18 cellular contexts compared by ENCODE assay signal in the genomic region with DNA sequence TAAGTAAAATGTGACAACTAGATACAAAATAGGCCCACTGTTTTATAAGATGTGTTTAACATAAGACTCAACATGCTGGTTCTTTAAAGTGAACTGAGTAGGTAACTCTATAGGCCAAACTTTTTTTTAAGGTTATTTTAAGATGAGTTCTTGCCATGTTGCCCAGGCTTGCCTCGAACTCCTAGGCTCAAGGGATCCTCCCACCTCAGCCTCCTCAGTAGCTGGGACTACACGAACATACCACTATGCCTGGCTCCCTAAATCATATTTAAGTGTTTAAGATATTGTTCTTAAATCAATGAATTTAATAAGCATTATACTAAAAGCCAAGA.
DNase-seq lines count a peak whose midpoint lies in the region; ATAC-seq, FAIRE-seq and TF ChIP-seq lines count a peak whose summit lies in the region.
"Had no signal": no experiment of that assay in that cellular context is flagged by ENCODE, and none has a peak within 500 bp of the region (broad histone marks: within the 10 kb centered on the region; RNA-seq: fewer than 3 reads in every experiment).

No MANE protein-coding gene starts in this region.

- no peak overlapping the region for H3K4me2 ChIP-seq in HepG2 (ENCODE audit: low read depth, low read length)
- H3K4me2 ChIP-seq: GM23338, KMS-11 had no signal

- no peaks in the 10 kb centered on the region; the same call in 1 of the 2 replicates for H4K20me1 ChIP-seq in HepG2 (ENCODE audit: insufficient read depth, low read length)

- no peaks in the 10 kb centered on the region for H3K27me3 Mint-ChIP-seq in activated CD4-positive, alpha-beta T cell treated with anti-CD3 and anti-CD28 coated beads for 36 hours
- H3K27me3 Mint-ChIP-seq: CD4-positive, alpha-beta T cell had no signal

- no peak for TF ChIP-seq CTCF in HepG2 (CRISPR knock-in tag; IDR thresholded peaks at IDR 0.05)

- CTCF ChIA-PET in HepG2 (lab: Yijun Ruan, JAX; ENCODE audit: low intra/inter-chr PET ratio, low total read pairs), result interaction anchor here (0.6 kb wide), 1 partner anchor 32 kb away, joined by 3 read pairs; no protein-coding TSS in a partner anchor
- CTCF ChIA-PET in activated CD4-positive, alpha-beta T cell treated with anti-CD3 and anti-CD28 coated beads for 36 hours (lab: Charles Lee), result no interaction called here

- H3K27ac ChIP-seq in HepG2 (ENCODE audit: extremely low read length, insufficient read depth, low read length), result no peak overlapping the region
- no peak overlapping the region for H3K27ac ChIP-seq in SJCRH30
- H3K27ac ChIP-seq: C4-2B, KMS-11 had no signal

- in situ Hi-C loops in HepG2 (cut with HindIII; ENCODE audit: extremely low pct_ligation_motif_present, low pct_unique_long_range_greater_than_20kb), result no loop called here

- TF ChIP-seq EP300 in HepG2 (IDR thresholded peaks at IDR 0.05; ENCODE audit: low read depth in 2 of 2, low read length in 2 of 2) (no peak), HepG2 (CRISPR knock-in tag; IDR thresholded peaks at IDR 0.05; ENCODE audit: borderline replicate concordance) (no peak)

- peaks cover 33% of the 10 kb centered on the region for H3K4me1 ChIP-seq in adipocyte (ENCODE audit: control insufficient read depth, insufficient read depth, low read length)
- peaks cover 27% of the 10 kb centered on the region for H3K4me1 ChIP-seq in HepG2 (ENCODE audit: insufficient read depth, low read length)
- no peaks in the 10 kb centered on the region for H3K4me1 ChIP-seq in SJCRH30

- peaks cover 3% of the 10 kb centered on the region for H3K4me1 Mint-ChIP-seq in activated CD4-positive, alpha-beta T cell treated with anti-CD3 and anti-CD28 coated beads for 36 hours

- WGBS in HepG2 (ENCODE audit: low lambda C conversion rate), result 98% methylated on average over 2 of the region's 2 CpGs

- H3K27me3 ChIP-seq in adipocyte (replicated peaks; ENCODE audit: control insufficient read depth, insufficient read depth, low read length) (no peaks in the 10 kb centered on the region), HepG2 (ENCODE audit: control insufficient read depth in 1 of 2, insufficient read depth in 2 of 2, low read length in 2 of 2) (no peaks in the 10 kb centered on the region), SJCRH30 (no peaks in the 10 kb centered on the region)

- peaks cover 22% of the 10 kb centered on the region for H3K79me2 ChIP-seq in HepG2 (ENCODE audit: insufficient read depth, low read length)

- intact Hi-C loops in HepG2 (cut with micrococcal nuclease; ENCODE audit: unreplicated experiment), result loop anchor here (10.0 kb wide), 1 partner anchor 53 kb away; no protein-coding TSS in a partner anchor
- intact Hi-C loops in activated CD4-positive, alpha-beta T cell treated with anti-CD3 and anti-CD28 coated beads for 36 hours (cut with DNase I, micrococcal nuclease), result no loop called here

- FAIRE-seq in HepG2 (lab: Jason Lieb, UNC), result peak; percentile 26
- FAIRE-seq: GM12891 had no signal

- POLR2A ChIA-PET in HepG2 (lab: Yijun Ruan, JAX), result no interaction called here
- POLR2A ChIA-PET in activated CD4-positive, alpha-beta T cell treated with anti-CD3 and anti-CD28 coated beads for 36 hours (lab: Charles Lee), result no interaction called here

- H3K4me3 Mint-ChIP-seq in activated CD4-positive, alpha-beta T cell treated with anti-CD3 and anti-CD28 coated beads for 36 hours, result no peak overlapping the region
- H3K4me3 Mint-ChIP-seq: CD4-positive, alpha-beta T cell; GM23338 had no signal

- ATAC-seq in GM18861 (IDR thresholded peaks at IDR 0.05; ENCODE audit: unreplicated experiment), result peak; percentile 21
- no peak for ATAC-seq in HepG2
- ATAC-seq in HG03354 (IDR thresholded peaks at IDR 0.05; ENCODE audit: poor library complexity, severe bottlenecking, unreplicated experiment), result no peak
- no peak for ATAC-seq in activated CD4-positive, alpha-beta T cell treated with anti-CD3 and anti-CD28 coated beads for 36 hours
- ATAC-seq: GM23338, HCT116 had no signal

- no peaks in the 10 kb centered on the region for H3K36me3 ChIP-seq in adipocyte (ENCODE audit: control insufficient read depth, insufficient read depth, low read length, severe bottlenecking)
- H3K36me3 ChIP-seq in HepG2 (replicated peaks in 1 of 2; ENCODE audit: control insufficient read depth in 1 of 2, insufficient read depth in 2 of 2, low read length in 2 of 2), result no peaks in the 10 kb centered on the region
- no peaks in the 10 kb centered on the region for H3K36me3 ChIP-seq in SJCRH30

- H3K9ac ChIP-seq in adipocyte (ENCODE audit: low read length), result peak overlapping the region; percentile 29
- H3K9ac ChIP-seq in HepG2 (ENCODE audit: insufficient read depth, low read depth, low read length), result no peak overlapping the region
- H3K9ac ChIP-seq: KMS-11 had no signal

- no peak for TF ChIP-seq POLR2A in HepG2 (IDR thresholded peaks at IDR 0.05; ENCODE audit: insufficient read depth in 1 of 2, low read depth in 2 of 2, low read length in 2 of 2)

- BruUV-seq in HepG2 (replicated peaks; lab: Mats Ljungman, UMichigan), result no TSS peak

- no peak overlapping the region for H3K27ac Mint-ChIP-seq in activated CD4-positive, alpha-beta T cell treated with anti-CD3 and anti-CD28 coated beads for 36 hours
- H3K27ac Mint-ChIP-seq: CD4-positive, alpha-beta T cell; GM23338 had no signal

- H3K9me3 Mint-ChIP-seq in activated CD4-positive, alpha-beta T cell treated with anti-CD3 and anti-CD28 coated beads for 36 hours (ENCODE audit: low read depth), result no peaks in the 10 kb centered on the region
- H3K9me3 Mint-ChIP-seq: CD4-positive, alpha-beta T cell; GM23338 had no signal

- no peaks in the 10 kb centered on the region for H3K9me3 ChIP-seq in adipocyte (ENCODE audit: control insufficient read depth, low read length)
- no peaks in the 10 kb centered on the region for H3K9me3 ChIP-seq in HepG2 (ENCODE audit: low read length)
- no peaks in the 10 kb centered on the region for H3K9me3 ChIP-seq in SJCRH30 (replicated peaks)

- H3K36me3 Mint-ChIP-seq in activated CD4-positive, alpha-beta T cell treated with anti-CD3 and anti-CD28 coated beads for 36 hours (ENCODE audit: low read depth), result no peaks in the 10 kb centered on the region

- H3K4me3 ChIP-seq in adipocyte (ENCODE audit: low read length) (peak overlapping the region; percentile 25), HepG2 (replicated peaks in 1 of 3; ENCODE audit: insufficient read depth in 1 of 3, low read depth in 2 of 3, low read length in 3 of 3) (no peak overlapping the region), SJCRH30 (no peak overlapping the region)
- H3K4me3 ChIP-seq: GM23338 had no signal

- no peak overlapping the region for H2AFZ ChIP-seq in HepG2 (ENCODE audit: low read length)
- H2AFZ ChIP-seq: GM23338 had no signal

- DNase-seq in adipocyte (ENCODE audit: low read depth) (no peak), HepG2 (ENCODE audit: low spot score) (no peak), SJCRH30 (no peak), NOMO-1 treated with DMSO at 0.1 percent for 48 hours (lab: John Stamatoyannopoulos, UW; ENCODE audit: unreplicated experiment) (no peak)
- no peak for DNase-seq in activated CD4-positive, alpha-beta T cell treated with anti-CD3 and anti-CD28 coated beads for 36 hours
- DNase-seq: AML-193; CD4-positive, alpha-beta T cell; DMS153; DMS79; GDM1; H7 had no signal

- no peak for TF ChIP-seq RAD21 in HepG2 (CRISPR knock-in tag; IDR thresholded peaks at IDR 0.05)

TF ChIP-seq in HepG2, 621 proteins besides CTCF, POLR2A, EP300 and RAD21:
- no peak for TF ChIP-seq TBP (CRISPR knock-in tag; IDR thresholded peaks at IDR 0.05)
- no peak for TF ChIP-seq SALL1 (CRISPR knock-in tag; IDR thresholded peaks at IDR 0.05)
- TF ChIP-seq ZNF205 (CRISPR knock-in tag; IDR thresholded peaks at IDR 0.05), result no peak
- no peak for TF ChIP-seq CBX5 (CRISPR knock-in tag; IDR thresholded peaks at IDR 0.05; ENCODE audit: borderline replicate concordance)
- TF ChIP-seq RARG (CRISPR knock-in tag; IDR thresholded peaks at IDR 0.05; ENCODE audit: low read depth), result no peak
- TF ChIP-seq NFRKB (IDR thresholded peaks at IDR 0.05), result no peak
- TF ChIP-seq, protein P1, sequence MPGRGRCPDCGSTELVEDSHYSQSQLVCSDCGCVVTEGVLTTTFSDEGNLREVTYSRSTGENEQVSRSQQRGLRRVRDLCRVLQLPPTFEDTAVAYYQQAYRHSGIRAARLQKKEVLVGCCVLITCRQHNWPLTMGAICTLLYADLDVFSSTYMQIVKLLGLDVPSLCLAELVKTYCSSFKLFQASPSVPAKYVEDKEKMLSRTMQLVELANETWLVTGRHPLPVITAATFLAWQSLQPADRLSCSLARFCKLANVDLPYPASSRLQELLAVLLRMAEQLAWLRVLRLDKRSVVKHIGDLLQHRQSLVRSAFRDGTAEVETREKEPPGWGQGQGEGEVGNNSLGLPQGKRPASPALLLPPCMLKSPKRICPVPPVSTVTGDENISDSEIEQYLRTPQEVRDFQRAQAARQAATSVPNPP (CRISPR knock-in tag; IDR thresholded peaks at IDR 0.05), result no peak
- TF ChIP-seq RXRA (CRISPR knock-in tag; IDR thresholded peaks at IDR 0.05), result no peak
